19 cellular contexts compared by ENCODE assay signal in genomic region chr1:54937469-54937868, GRCh38. TPM values are rescaled to one million over a fixed set of nuclear protein-coding genes. Genes with fewer than 3 reads are reported as not detected.
A peak's percentile ranks its signal among the peaks of the same experiment; 100 is the strongest.
DNase-seq lines count a peak whose midpoint lies in the region; ATAC-seq and TF ChIP-seq lines count a peak whose summit lies in the region.
"Had no signal": no experiment of that assay in that cellular context is flagged by ENCODE, and none has a peak within 500 bp of the region (broad histone marks: within the 10 kb centered on the region; RNA-seq: fewer than 3 reads in every experiment).

No MANE protein-coding gene starts in this region.

- H4K8ac ChIP-seq in trophoblast cell (ENCODE audit: low read depth, low read length), result no peak overlapping the region

- H3K4me1 ChIP-seq in GM23338 (ENCODE audit: insufficient read depth) (peaks cover 17% of the 10 kb centered on the region), adipocyte (ENCODE audit: control insufficient read depth, insufficient read depth, low read length) (peaks cover 20% of the 10 kb centered on the region), trophoblast cell (ENCODE audit: control insufficient read depth in 1 of 2, insufficient read depth in 2 of 2, low read length in 2 of 2) (peaks cover 0 to 6% of the 10 kb centered on the region in 2 experiments), Karpas-422 (ENCODE audit: low read length) (no peaks in the 10 kb centered on the region)
- H3K4me1 ChIP-seq: BE2C, testis had no signal

- H4K91ac ChIP-seq in trophoblast cell (ENCODE audit: low read depth, low read length), result no peak overlapping the region

- H3K36me3 ChIP-seq in GM23338 (ENCODE audit: insufficient read depth) (no peaks in the 10 kb centered on the region), adipocyte (ENCODE audit: control insufficient read depth, insufficient read depth, low read length, severe bottlenecking) (no peaks in the 10 kb centered on the region), trophoblast cell (ENCODE audit: control insufficient read depth in 1 of 2, insufficient read depth in 2 of 2, low read length in 2 of 2) (no peaks in the 10 kb centered on the region), Karpas-422 (ENCODE audit: insufficient read depth, low read length) (no peaks in the 10 kb centered on the region)
- H3K36me3 ChIP-seq: BE2C had no signal

- H3F3A ChIP-seq in GM23338 (replicated peaks; ENCODE audit: low read depth), result no peaks in the 10 kb centered on the region

- H3K4me3 Mint-ChIP-seq in GM23338, result no peak overlapping the region
- H3K4me3 Mint-ChIP-seq: activated CD8-positive, alpha-beta T cell treated with anti-CD3 and anti-CD28 coated beads for 36 hours; activated naive CD8-positive, alpha-beta T cell treated with anti-CD3 and anti-CD28 coated beads, Interleukin-2, amount 10 ng/mL, durations not matched to agents 7 days and 5 days; activated T-helper 1 cell treated with anti-CD3 and anti-CD28 coated beads, Interleukin-12 subunit alpha, Interleukin-12 subunit beta, Interleukin-2, Interleukin-4 antibody, amounts not matched to agents 30 ng/mL and 10 ng/mL and 1 ng/mL, durations not matched to agents 14 hours and 24 hours and 36 hours had no signal

- H3K4me3 ChIP-seq in GM23338 (no peak overlapping the region), adipocyte (ENCODE audit: low read length) (no peak overlapping the region), trophoblast cell (ENCODE audit: low read depth, low read length) (no peak overlapping the region), Karpas-422 (ENCODE audit: low read length) (no peak overlapping the region)
- H3K4me3 ChIP-seq: skin epidermis, testis had no signal

- H3K9ac ChIP-seq in adipocyte (ENCODE audit: low read length), result no peak overlapping the region
- no peak overlapping the region for H3K9ac ChIP-seq in trophoblast cell (ENCODE audit: low read length)
- H3K9ac ChIP-seq in Karpas-422 (ENCODE audit: low read length), result no peak overlapping the region

- no peak overlapping the region for H2BK5ac ChIP-seq in trophoblast cell (ENCODE audit: low read depth, low read length, poor library complexity)

- H3K4me2 ChIP-seq in GM23338 (no peak overlapping the region), trophoblast cell (ENCODE audit: low read length) (peak overlapping the region; percentile 27), Karpas-422 (ENCODE audit: low read depth, low read length, poor library complexity, severe bottlenecking) (no peak overlapping the region)

- no CpG with 5 or more reads among the region's 1 CpG for WGBS in trophoblast cell (ENCODE audit: extremely low coverage, insufficient coverage, insufficient read length)

- H3K79me2 ChIP-seq in GM23338 (replicated peaks; ENCODE audit: insufficient read depth), result no peaks in the 10 kb centered on the region
- H3K79me2 ChIP-seq in trophoblast cell (ENCODE audit: control insufficient read depth, insufficient read depth, low read length, poor library complexity), result no peaks in the 10 kb centered on the region
- no peaks in the 10 kb centered on the region for H3K79me2 ChIP-seq in Karpas-422 (ENCODE audit: low read length)

- peaks cover 2% of the 10 kb centered on the region for H3K79me1 ChIP-seq in trophoblast cell (ENCODE audit: low read length)

- H3K27ac ChIP-seq in GM23338 (ENCODE audit: low read depth) (no peak overlapping the region), trophoblast cell (ENCODE audit: low read depth, low read length) (peak overlapping the region; percentile 34), Karpas-422 (ENCODE audit: low read length) (no peak overlapping the region)
- H3K27ac ChIP-seq: skin epidermis, testis had no signal

- H2AFZ ChIP-seq in GM23338 (no peak overlapping the region), trophoblast cell (ENCODE audit: insufficient read depth, low read length, poor library complexity) (no peak overlapping the region), Karpas-422 (ENCODE audit: low read length) (no peak overlapping the region)

- peak; percentile 46 for ATAC-seq in GM23338
- ATAC-seq in HG03280 (IDR thresholded peaks at IDR 0.05; ENCODE audit: unreplicated experiment), result no peak
- ATAC-seq: activated CD8-positive, alpha-beta T cell treated with anti-CD3 and anti-CD28 coated beads for 36 hours had no signal

- peak; percentile 25 for DNase-seq in GM23338 (ENCODE audit: low spot score)
- peak; percentile 40 for DNase-seq in adipocyte (ENCODE audit: low read depth)
- DNase-seq in glomerular visceral epithelial cell (ENCODE audit: extremely low spot score), result peak; percentile 37
- DNase-seq in trophoblast cell, result no peak
- no peak for DNase-seq in globus pallidus (ENCODE audit: low spot score)
- no peak for DNase-seq in NCI-H345 treated with DMSO at 0.1 percent for 48 hours (lab: John Stamatoyannopoulos, UW; ENCODE audit: unreplicated experiment)
- DNase-seq in Karpas-422, result no peak
- DNase-seq: activated CD8-positive, alpha-beta T cell treated with anti-CD3 and anti-CD28 coated beads for 36 hours; activated naive CD8-positive, alpha-beta T cell treated with anti-CD3 and anti-CD28 coated beads, Interleukin-2, amount 10 ng/mL, durations not matched to agents 7 days and 5 days; BE2C; midbrain; NCI-H1105; NCI-H774; occipital lobe; RPMI8226; testis had no signal

- no peak for TF ChIP-seq CTCF in GM23338 (conservative IDR thresholded peaks at IDR 0.05; ENCODE audit: low read depth in 2 of 2)

- H2BK12ac ChIP-seq in trophoblast cell (ENCODE audit: low read length), result no peak overlapping the region

- H3K27ac Mint-ChIP-seq in GM23338, result no peak overlapping the region
- H3K27ac Mint-ChIP-seq: activated CD8-positive, alpha-beta T cell treated with anti-CD3 and anti-CD28 coated beads for 36 hours; activated naive CD8-positive, alpha-beta T cell treated with anti-CD3 and anti-CD28 coated beads, Interleukin-2, amount 10 ng/mL, durations not matched to agents 7 days and 5 days; activated T-helper 1 cell treated with anti-CD3 and anti-CD28 coated beads, Interleukin-12 subunit alpha, Interleukin-12 subunit beta, Interleukin-2, Interleukin-4 antibody, amounts not matched to agents 30 ng/mL and 10 ng/mL and 1 ng/mL, durations not matched to agents 14 hours and 24 hours and 36 hours had no signal

- peaks cover 33% of the 10 kb centered on the region for H3K4me1 Mint-ChIP-seq in GM23338

- H2AK5ac ChIP-seq in trophoblast cell (ENCODE audit: low read length), result no peak overlapping the region

- H3K23ac ChIP-seq in trophoblast cell (ENCODE audit: low read length), result no peak overlapping the region

- H3K36me3 Mint-ChIP-seq in GM23338 (ENCODE audit: low read depth), result peaks cover 13% of the 10 kb centered on the region; the same call in 2 of the 3 replicates
- H3K36me3 Mint-ChIP-seq: activated naive CD8-positive, alpha-beta T cell treated with anti-CD3 and anti-CD28 coated beads, Interleukin-2, amount 10 ng/mL, durations not matched to agents 7 days and 5 days had no signal

- no peaks in the 10 kb centered on the region for H3K27me3 Mint-ChIP-seq in GM23338 (ENCODE audit: insufficient read depth, low read depth, poor library complexity)

- no peak overlapping the region for H2BK120ac ChIP-seq in trophoblast cell (ENCODE audit: insufficient read depth, low read length, poor library complexity)

- no peaks in the 10 kb centered on the region for H3K9me3 ChIP-seq in adipocyte (ENCODE audit: control insufficient read depth, low read length)
- no peaks in the 10 kb centered on the region for H3K9me3 ChIP-seq in trophoblast cell (ENCODE audit: insufficient read depth, low read depth, low read length)
- H3K9me3 ChIP-seq in Karpas-422 (ENCODE audit: low read length), result no peaks in the 10 kb centered on the region
- H3K9me3 ChIP-seq: BE2C, testis had no signal

- peaks cover 30% of the 10 kb centered on the region for H3K9me3 Mint-ChIP-seq in GM23338
- H3K9me3 Mint-ChIP-seq: activated CD8-positive, alpha-beta T cell treated with anti-CD3 and anti-CD28 coated beads for 36 hours; activated T-helper 1 cell treated with anti-CD3 and anti-CD28 coated beads, Interleukin-12 subunit alpha, Interleukin-12 subunit beta, Interleukin-2, Interleukin-4 antibody, amounts not matched to agents 30 ng/mL and 10 ng/mL and 1 ng/mL, durations not matched to agents 14 hours and 24 hours and 36 hours had no signal

- H3K27me3 ChIP-seq in GM23338 (ENCODE audit: insufficient read depth), result no peaks in the 10 kb centered on the region
- H3K27me3 ChIP-seq in adipocyte (replicated peaks; ENCODE audit: control insufficient read depth, insufficient read depth, low read length), result peaks cover 3% of the 10 kb centered on the region
- no peaks in the 10 kb centered on the region for H3K27me3 ChIP-seq in trophoblast cell (ENCODE audit: insufficient read depth, low read length)
- H3K27me3 ChIP-seq in Karpas-422 (ENCODE audit: low read length), result no peaks in the 10 kb centered on the region
- H3K27me3 ChIP-seq: BE2C, testis had no signal

- H4K20me1 ChIP-seq in GM23338 (replicated peaks; ENCODE audit: insufficient read depth) (no peaks in the 10 kb centered on the region), Karpas-422 (ENCODE audit: insufficient read depth, low read depth, low read length) (no peaks in the 10 kb centered on the region)

- no peak overlapping the region for H3K18ac ChIP-seq in trophoblast cell (ENCODE audit: low read length)

- H3K4ac ChIP-seq in trophoblast cell (ENCODE audit: low read depth, low read length), result no peak overlapping the region

- H3K9me2 ChIP-seq in GM23338 (ENCODE audit: insufficient read depth), result 0 out of 2 replicates have a peak, but pooled peaks cover 3% of the 10 kb centered on the region
- no peaks in the 10 kb centered on the region for H3K9me2 ChIP-seq in Karpas-422 (replicated peaks; ENCODE audit: insufficient read depth, low read length)

- H3K14ac ChIP-seq in trophoblast cell (ENCODE audit: low read length), result no peak overlapping the region

- H4K12ac ChIP-seq in trophoblast cell (ENCODE audit: low read depth, low read length), result no peak overlapping the region

TF ChIP-seq in GM23338, 12 proteins besides CTCF, POLR2A, EP300 and RAD21 (continues in another document):
- TF ChIP-seq ZNF331 (CRISPR knock-in tag; IDR thresholded peaks at IDR 0.05; ENCODE audit: low read depth) (no peak), ZNF114 (CRISPR knock-in tag; IDR thresholded peaks at IDR 0.05) (no peak)

RNA-seq across cellular contexts. Expression of gene TMEM61, which starts 43.0 kb away (rescaled TPM):
- 1.7 and 2.0 TPM in 2 replicates for total RNA-seq in GM23338 (2014; rRNA removed; shearing (Covaris generic))
- 1.8 and 3.6 TPM in 2 replicates for polyA plus RNA-seq in GM23338 (2016; fragmentation: Nextera tagmentation; extraction: Ambion mirVana)
- 0.18 and 0.19 TPM in 2 replicates for polyA plus RNA-seq in trophoblast cell (2013)
- not detected in 2 replicates for total RNA-seq in Karpas-422 (2014; rRNA removed; shearing (Covaris generic); ENCODE audit: low replicate concordance)
- total RNA-seq: activated CD8-positive, alpha-beta T cell treated with anti-CD3 and anti-CD28 coated beads for 36 hours; activated naive CD8-positive, alpha-beta T cell treated with anti-CD3 and anti-CD28 coated beads, Interleukin-2, amount 10 ng/mL, durations not matched to agents 7 days and 5 days; activated T-helper 1 cell treated with anti-CD3 and anti-CD28 coated beads, Interleukin-12 subunit alpha, Interleukin-12 subunit beta, Interleukin-2, Interleukin-4 antibody, amounts not matched to agents 30 ng/mL and 10 ng/mL and 1 ng/mL, durations not matched to agents 14 hours and 24 hours and 36 hours had no signal

RNA-seq across cellular contexts. Expression of gene DHCR24, which starts 50.5 kb away (rescaled TPM):
- 453 and 530 TPM in 2 replicates for total RNA-seq in GM23338 (2014; rRNA removed; shearing (Covaris generic))
- 124 and 128 TPM in 2 replicates for polyA plus RNA-seq in GM23338 (2016; fragmentation: Nextera tagmentation; extraction: Ambion mirVana)
- 120 and 123 TPM in 2 replicates for polyA plus RNA-seq in trophoblast cell (2013)
- total RNA-seq in Karpas-422 (2014; rRNA removed; shearing (Covaris generic); ENCODE audit: low replicate concordance), result 115 and 122 TPM in 2 replicates

Comparison
In these comparisons a context has a peak if more than half of its experiments do, and no peak if none do; other contexts are left out.
1. DNase-seq: peak in GM23338 (single experiment), adipocyte (single experiment) and glomerular visceral epithelial cell (single experiment); none in trophoblast cell (0 of 2), globus pallidus (single experiment), NCI-H345 treated with DMSO at 0.1 percent for 48 hours (single experiment) and Karpas-422 (single experiment).